In the genomic region with DNA sequence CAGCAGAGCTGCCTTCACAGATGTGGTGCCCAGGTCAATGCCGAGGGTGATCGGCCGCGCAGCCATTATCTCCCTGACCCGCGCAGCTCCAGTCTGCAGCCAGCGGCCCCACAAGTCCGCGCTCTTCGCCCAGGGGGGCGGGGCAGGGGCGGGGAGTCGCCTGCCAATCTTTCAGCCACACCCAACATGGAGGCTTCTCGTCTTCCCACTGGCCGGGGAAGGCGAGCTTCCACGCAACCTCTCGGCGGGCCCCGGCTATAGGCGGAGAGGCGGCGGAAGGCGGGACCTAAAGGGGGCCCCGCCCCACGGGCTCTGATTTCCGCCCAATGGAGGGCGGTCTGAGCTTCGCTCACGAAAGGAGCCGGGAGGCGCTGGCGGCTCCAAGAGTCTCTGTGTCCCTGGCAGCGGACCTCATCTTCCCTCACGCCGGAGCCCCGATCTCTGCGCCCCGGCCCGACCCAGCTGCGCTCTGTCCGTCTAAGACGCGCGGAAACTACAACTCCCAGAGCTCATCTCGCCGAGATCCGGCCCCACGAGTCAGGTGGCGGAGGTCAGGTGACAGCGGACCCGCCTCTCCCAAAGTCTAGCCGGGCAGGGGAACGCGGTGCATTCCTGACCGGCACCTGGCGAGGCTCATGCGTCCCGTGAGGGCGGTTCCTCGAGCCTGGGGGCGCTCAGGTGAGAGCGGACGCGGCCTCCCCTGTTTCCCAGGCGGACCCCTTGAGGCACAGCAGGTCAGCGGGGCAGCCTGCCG, we compare ENCODE assay signal across 1 cellular context.
TF ChIP-seq lines count a peak whose summit lies in the region.

TSS of gene CTNS (plus strand) at position 607 of the 754 bp plus-strand sequence. CDS start 3,447 bp downstream, outside the sequence.
TSS of gene SHPK (minus strand) at position 97 of the 754 bp plus-strand sequence. CDS start at position 66, 31 bp downstream.

TF ChIP-seq in HepG2, 621 proteins besides CTCF, POLR2A, EP300 and RAD21 (continued from another document and continues in another):
- peak; percentile 7; the same call in 1 of the 2 replicates for TF ChIP-seq MLX (CRISPR knock-in tag; IDR thresholded peaks at IDR 0.05)
- no peak for TF ChIP-seq ZFP62 (CRISPR knock-in tag; IDR thresholded peaks at IDR 0.05)
- TF ChIP-seq ZNF569 (CRISPR knock-in tag; IDR thresholded peaks at IDR 0.05; ENCODE audit: borderline replicate concordance): 0 out of 2 replicates have a peak, but pooled peaks have one; percentile 35
- TF ChIP-seq ZNF879 (CRISPR knock-in tag; IDR thresholded peaks at IDR 0.05): no peak
- no peak; the same call in 1 of the 2 replicates for TF ChIP-seq NCOR1 (IDR thresholded peaks at IDR 0.05; ENCODE audit: borderline replicate concordance, low read length)
- TF ChIP-seq, protein P1, sequence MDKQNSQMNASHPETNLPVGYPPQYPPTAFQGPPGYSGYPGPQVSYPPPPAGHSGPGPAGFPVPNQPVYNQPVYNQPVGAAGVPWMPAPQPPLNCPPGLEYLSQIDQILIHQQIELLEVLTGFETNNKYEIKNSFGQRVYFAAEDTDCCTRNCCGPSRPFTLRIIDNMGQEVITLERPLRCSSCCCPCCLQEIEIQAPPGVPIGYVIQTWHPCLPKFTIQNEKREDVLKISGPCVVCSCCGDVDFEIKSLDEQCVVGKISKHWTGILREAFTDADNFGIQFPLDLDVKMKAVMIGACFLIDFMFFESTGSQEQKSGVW (CRISPR knock-in tag; IDR thresholded peaks at IDR 0.05; ENCODE audit: borderline replicate concordance): no peak
- no peak for TF ChIP-seq ZBTB10 (CRISPR knock-in tag; IDR thresholded peaks at IDR 0.05; ENCODE audit: borderline replicate concordance)
- TF ChIP-seq ZBTB7A (CRISPR knock-in tag; IDR thresholded peaks at IDR 0.05): peak; percentile 33; the same call in 1 of the 2 replicates
- peak; percentile 83 for TF ChIP-seq ZNF333 (CRISPR knock-in tag; IDR thresholded peaks at IDR 0.05; ENCODE audit: borderline replicate concordance)
- no peak for TF ChIP-seq ZFP36L1 (CRISPR knock-in tag; IDR thresholded peaks at IDR 0.05)
- TF ChIP-seq ZSCAN31 (CRISPR knock-in tag; IDR thresholded peaks at IDR 0.05; ENCODE audit: low read depth): peak; percentile 16; the same call in 1 of the 2 replicates
- TF ChIP-seq NBN (conservative IDR thresholded peaks at IDR 0.05): no peak
- peak; percentile 24; the same call in 1 of the 2 replicates for TF ChIP-seq PAX8 (CRISPR knock-in tag; IDR thresholded peaks at IDR 0.05; ENCODE audit: borderline replicate concordance)
- TF ChIP-seq ZFP82 (CRISPR knock-in tag; IDR thresholded peaks at IDR 0.05; ENCODE audit: borderline replicate concordance): 0 out of 2 replicates have a peak, but pooled peaks have one; percentile 13
- TF ChIP-seq ZNF564 (CRISPR knock-in tag; IDR thresholded peaks at IDR 0.05): 0 out of 2 replicates have a peak, but pooled peaks have one; percentile 80
- TF ChIP-seq, protein P2, sequence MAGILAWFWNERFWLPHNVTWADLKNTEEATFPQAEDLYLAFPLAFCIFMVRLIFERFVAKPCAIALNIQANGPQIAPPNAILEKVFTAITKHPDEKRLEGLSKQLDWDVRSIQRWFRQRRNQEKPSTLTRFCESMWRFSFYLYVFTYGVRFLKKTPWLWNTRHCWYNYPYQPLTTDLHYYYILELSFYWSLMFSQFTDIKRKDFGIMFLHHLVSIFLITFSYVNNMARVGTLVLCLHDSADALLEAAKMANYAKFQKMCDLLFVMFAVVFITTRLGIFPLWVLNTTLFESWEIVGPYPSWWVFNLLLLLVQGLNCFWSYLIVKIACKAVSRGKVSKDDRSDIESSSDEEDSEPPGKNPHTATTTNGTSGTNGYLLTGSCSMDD (CRISPR knock-in tag; IDR thresholded peaks at IDR 0.05): no peak; the same call in 1 of the 2 replicates
- no peak for TF ChIP-seq HOXA9 (CRISPR knock-in tag; IDR thresholded peaks at IDR 0.05; ENCODE audit: borderline replicate concordance)
- peak; percentile 63; the same call in 1 of the 2 replicates for TF ChIP-seq ZNF235 (CRISPR knock-in tag; IDR thresholded peaks at IDR 0.05; ENCODE audit: borderline replicate concordance)
- no peak for TF ChIP-seq MATR3 (CRISPR knock-in tag; IDR thresholded peaks at IDR 0.05)
- TF ChIP-seq GPBP1L1 (CRISPR knock-in tag; IDR thresholded peaks at IDR 0.05): no peak
- peak; percentile 71 for TF ChIP-seq DRAP1 (CRISPR knock-in tag; IDR thresholded peaks at IDR 0.05)
- peak; percentile 33; the same call in 1 of the 2 replicates for TF ChIP-seq HOMEZ (CRISPR knock-in tag; IDR thresholded peaks at IDR 0.05; ENCODE audit: low read depth)
- 0 out of 2 replicates have a peak, but pooled peaks have one; percentile 13 for TF ChIP-seq ZNF792 (CRISPR knock-in tag; IDR thresholded peaks at IDR 0.05)
- peak; percentile 53 for TF ChIP-seq SIX4 (CRISPR knock-in tag; IDR thresholded peaks at IDR 0.05)
- peak; percentile 95 for TF ChIP-seq GATAD1 (CRISPR knock-in tag; IDR thresholded peaks at IDR 0.05)
- no peak for TF ChIP-seq SP140L (CRISPR knock-in tag; IDR thresholded peaks at IDR 0.05; ENCODE audit: borderline replicate concordance)
- TF ChIP-seq AGO2 (optimal IDR thresholded peaks at IDR 0.05; ENCODE audit: low read depth, low read length): peak; percentile 12
- no peak for TF ChIP-seq ZNF292 (CRISPR knock-in tag; IDR thresholded peaks at IDR 0.05; ENCODE audit: borderline replicate concordance, low read depth)
- no peak for TF ChIP-seq HIC2 (CRISPR knock-in tag; IDR thresholded peaks at IDR 0.05; ENCODE audit: low read depth)
- 0 out of 2 replicates have a peak, but pooled peaks have one; percentile 39 for TF ChIP-seq ZNF121 (CRISPR knock-in tag; IDR thresholded peaks at IDR 0.05)
- peak; percentile 77 for TF ChIP-seq PHF8 (CRISPR knock-in tag; IDR thresholded peaks at IDR 0.05)
- TF ChIP-seq RXRB (CRISPR knock-in tag; IDR thresholded peaks at IDR 0.05; ENCODE audit: borderline replicate concordance): peak; percentile 34; the same call in 1 of the 2 replicates
- peak; percentile 51 for TF ChIP-seq SKI (IDR thresholded peaks at IDR 0.05; ENCODE audit: partially characterized antibody)
- TF ChIP-seq, protein P3, sequence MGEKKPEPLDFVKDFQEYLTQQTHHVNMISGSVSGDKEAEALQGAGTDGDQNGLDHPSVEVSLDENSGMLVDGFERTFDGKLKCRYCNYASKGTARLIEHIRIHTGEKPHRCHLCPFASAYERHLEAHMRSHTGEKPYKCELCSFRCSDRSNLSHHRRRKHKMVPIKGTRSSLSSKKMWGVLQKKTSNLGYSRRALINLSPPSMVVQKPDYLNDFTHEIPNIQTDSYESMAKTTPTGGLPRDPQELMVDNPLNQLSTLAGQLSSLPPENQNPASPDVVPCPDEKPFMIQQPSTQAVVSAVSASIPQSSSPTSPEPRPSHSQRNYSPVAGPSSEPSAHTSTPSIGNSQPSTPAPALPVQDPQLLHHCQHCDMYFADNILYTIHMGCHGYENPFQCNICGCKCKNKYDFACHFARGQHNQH (CRISPR knock-in tag; IDR thresholded peaks at IDR 0.05): peak; percentile 59; the same call in 1 of the 2 replicates
- TF ChIP-seq ZNF703 (CRISPR knock-in tag; IDR thresholded peaks at IDR 0.05; ENCODE audit: borderline replicate concordance): no peak
- no peak for TF ChIP-seq ARID3A (IDR thresholded peaks at IDR 0.05; ENCODE audit: low read depth, low read length)
- TF ChIP-seq ZNF20 (CRISPR knock-in tag; IDR thresholded peaks at IDR 0.05): no peak
- TF ChIP-seq ZNF282 (IDR thresholded peaks at IDR 0.05; ENCODE audit: partially characterized antibody): no peak
- peak; percentile 84 for TF ChIP-seq ELF1 (CRISPR knock-in tag; IDR thresholded peaks at IDR 0.05)
- TF ChIP-seq FOXP1 (IDR thresholded peaks at IDR 0.05): no peak
- TF ChIP-seq FOXP1 (CRISPR knock-in tag; IDR thresholded peaks at IDR 0.05): 0 out of 2 replicates have a peak, but pooled peaks have one; percentile 0
- TF ChIP-seq ZNF768 (CRISPR knock-in tag; IDR thresholded peaks at IDR 0.05): peak; percentile 52; the same call in 1 of the 2 replicates
